19 cellular contexts compared by ENCODE assay signal in the genomic region with DNA sequence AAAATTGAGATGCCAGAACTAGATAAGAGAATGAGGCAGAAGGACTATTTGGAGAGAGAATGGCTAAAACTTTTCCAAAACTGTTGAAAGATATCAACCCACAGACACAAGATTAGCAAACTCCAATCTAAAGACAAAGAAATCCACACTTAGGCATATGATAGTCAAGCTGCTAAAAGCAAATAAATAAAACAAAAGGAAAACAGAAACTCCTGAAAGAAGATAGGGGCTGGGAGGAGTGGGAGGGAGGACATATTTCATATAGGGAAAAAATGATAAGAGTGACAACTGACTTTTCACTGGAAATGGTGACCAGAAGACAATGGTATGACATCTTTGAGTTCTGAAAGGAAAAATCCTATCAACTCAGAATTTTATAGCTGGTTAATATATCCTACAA.
"Had no signal": no experiment of that assay in that cellular context is flagged by ENCODE, and none has a peak within 500 bp of the region (broad histone marks: within the 10 kb centered on the region; RNA-seq: fewer than 3 reads in every experiment).

No MANE protein-coding gene starts in this region.

- H3K36me3 ChIP-seq: gastrocnemius medialis, prostate gland, right atrium auricular region, spleen, tibial artery had no signal

- H3K4me3 Mint-ChIP-seq: naive thymus-derived CD8-positive, alpha-beta T cell; nephron progenitor cell; stimulated activated memory B cell treated with anti-CD40 and anti-IgM and Interleukin-4, amounts not matched to agents 10 μg/mL and 1 μg/mL and 100 μg/mL, for 72 hours; type B pancreatic cell had no signal

- H3K4me1 Mint-ChIP-seq: nephron progenitor cell had no signal

- H3K36me3 Mint-ChIP-seq: type B pancreatic cell had no signal

- H3K27me3 Mint-ChIP-seq: stimulated activated memory B cell treated with anti-CD40 and anti-IgM and Interleukin-4, amounts not matched to agents 10 μg/mL and 1 μg/mL and 100 μg/mL, for 72 hours had no signal

- H3K27ac ChIP-seq: dorsolateral prefrontal cortex, gastrocnemius medialis, prostate gland, right atrium auricular region, skin epidermis, spleen, testis, tibial artery had no signal

- H3K4me1 ChIP-seq: gastrocnemius medialis, prostate gland, right atrium auricular region, testis, tibial artery had no signal

- H3K27me3 ChIP-seq: dorsolateral prefrontal cortex, gastrocnemius medialis, right atrium auricular region, spleen, testis, tibial artery had no signal

- H3K27ac Mint-ChIP-seq: naive thymus-derived CD8-positive, alpha-beta T cell; nephron progenitor cell; stimulated activated memory B cell treated with anti-CD40 and anti-IgM and Interleukin-4, amounts not matched to agents 10 μg/mL and 1 μg/mL and 100 μg/mL, for 72 hours; type B pancreatic cell had no signal

- ATAC-seq: gastrocnemius medialis; naive thymus-derived CD8-positive, alpha-beta T cell; stimulated activated memory B cell treated with anti-CD40 and anti-IgM and Interleukin-4, amounts not matched to agents 10 μg/mL and 1 μg/mL and 100 μg/mL, for 72 hours; stimulated activated naive CD8-positive, alpha-beta T cell treated with anti-CD3 and anti-CD28 coated beads, Interleukin-15, Interleukin-2, amounts not matched to agents 100 U/mL and 50 U/mL, for 24 hours had no signal

- H3K4me3 ChIP-seq: dorsolateral prefrontal cortex, gastrocnemius medialis, prostate gland, right atrium auricular region, skin epidermis, spleen, testis, tibial artery had no signal

- DNase-seq: dorsolateral prefrontal cortex; effector CD4-positive, alpha-beta T cell; foreskin fibroblast; gastrocnemius medialis; head of caudate nucleus; naive thymus-derived CD8-positive, alpha-beta T cell; nephron progenitor cell; nucleus accumbens; spleen; stimulated activated CD4-positive, alpha-beta T cell treated with anti-CD3 and anti-CD28 coated beads, Interleukin-4, amount 100 ng/mL, for 4 hours; stimulated activated naive CD8-positive, alpha-beta T cell treated with anti-CD3 and anti-CD28 coated beads, Interleukin-15, Interleukin-2, amounts not matched to agents 100 U/mL and 50 U/mL, for 24 hours; substantia nigra; testis; tibial artery had no signal
